In the genomic region with DNA sequence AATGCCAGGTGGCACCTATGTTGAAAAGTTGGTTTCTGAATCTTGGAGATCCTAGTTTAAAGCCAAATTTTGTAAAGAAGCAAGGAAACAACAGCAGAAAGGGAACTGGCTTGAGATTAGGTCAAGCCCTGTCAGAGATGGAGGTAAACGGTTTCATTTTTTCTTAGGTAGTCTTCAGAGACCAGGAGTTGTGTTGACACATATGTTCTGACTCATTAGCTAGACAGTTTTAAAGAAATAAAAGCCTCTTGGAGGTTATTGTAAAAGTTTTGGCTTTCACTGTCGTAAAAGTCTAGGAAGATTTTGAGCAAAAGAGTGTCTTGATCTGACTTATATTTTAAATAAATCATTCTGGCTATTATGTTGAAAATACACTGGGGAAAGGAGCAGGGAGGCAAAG, we compare ENCODE assay signal across 21 cellular contexts.
"Had no signal": no experiment of that assay in that cellular context is flagged by ENCODE, and none has a peak within 500 bp of the region (broad histone marks: within the 10 kb centered on the region; RNA-seq: fewer than 3 reads in every experiment).

No MANE protein-coding gene starts in this region.

- H3K36me3 ChIP-seq: left lung, thoracic aorta, upper lobe of left lung had no signal

- H3K9me3 ChIP-seq: left lung, thoracic aorta, upper lobe of left lung had no signal

- H3K36me3 Mint-ChIP-seq: activated naive CD4-positive, alpha-beta T cell treated with anti-CD3 and anti-CD28 coated beads, Interleukin-2, amount 10 ng/mL, durations not matched to agents 7 days and 5 days; stimulated activated naive B cell treated with anti-CD40 and anti-IgM and Interleukin-4, amounts not matched to agents 10 μg/mL and 1 μg/mL and 100 μg/mL, for 72 hours had no signal

- H3K27ac Mint-ChIP-seq: activated CD4-positive, alpha-beta T cell treated with anti-CD3 and anti-CD28 coated beads, Interleukin-2, amount 10 ng/mL, durations not matched to agents 24 days and 14 days; activated CD8-positive, alpha-beta T cell treated with anti-CD3 and anti-CD28 coated beads, Interleukin-2, amount 10 ng/mL, durations not matched to agents 7 days and 5 days; activated naive CD4-positive, alpha-beta T cell treated with anti-CD3 and anti-CD28 coated beads, Interleukin-2, amount 10 ng/mL, durations not matched to agents 7 days and 5 days; activated naive CD8-positive, alpha-beta T cell treated with anti-CD3 and anti-CD28 coated beads, Interleukin-2, amount 50 U/mL, for 24 hours; dendritic cell treated with granulocyte-macrophage colony-stimulating factor and Interleukin-4, amounts not matched to agents 40 ng/mL and 50 ng/mL, for 4 days; nephron progenitor cell; stimulated activated naive B cell treated with anti-CD40 and anti-IgM and Interleukin-4, amounts not matched to agents 10 μg/mL and 1 μg/mL and 100 μg/mL, for 72 hours had no signal

- H3K4me3 Mint-ChIP-seq: activated CD4-positive, alpha-beta T cell treated with anti-CD3 and anti-CD28 coated beads, Interleukin-2, amount 10 ng/mL, durations not matched to agents 24 days and 14 days; activated CD8-positive, alpha-beta T cell treated with anti-CD3 and anti-CD28 coated beads, Interleukin-2, amount 10 ng/mL, durations not matched to agents 7 days and 5 days; activated naive CD4-positive, alpha-beta T cell treated with anti-CD3 and anti-CD28 coated beads, Interleukin-2, amount 10 ng/mL, durations not matched to agents 7 days and 5 days; activated naive CD8-positive, alpha-beta T cell treated with anti-CD3 and anti-CD28 coated beads, Interleukin-2, amount 50 U/mL, for 24 hours; dendritic cell treated with granulocyte-macrophage colony-stimulating factor and Interleukin-4, amounts not matched to agents 40 ng/mL and 50 ng/mL, for 4 days; nephron progenitor cell; stimulated activated naive B cell treated with anti-CD40 and anti-IgM and Interleukin-4, amounts not matched to agents 10 μg/mL and 1 μg/mL and 100 μg/mL, for 72 hours had no signal

- H3K4me3 ChIP-seq: left lung, thoracic aorta, upper lobe of left lung had no signal

- DNase-seq: activated CD4-positive, alpha-beta T cell treated with anti-CD3 and anti-CD28 coated beads, Interleukin-2, amount 10 ng/mL, durations not matched to agents 24 days and 14 days; activated CD8-positive, alpha-beta memory T cell treated with anti-CD3 and anti-CD28 coated beads, Interleukin-2, amount 50 U/mL, for 4 hours; activated CD8-positive, alpha-beta T cell treated with anti-CD3 and anti-CD28 coated beads, Interleukin-2, amount 10 ng/mL, durations not matched to agents 7 days and 5 days; activated effector memory CD4-positive, alpha-beta T cell treated with Interleukin-2 at 50 U/mL for 16 hours; activated naive CD4-positive, alpha-beta T cell treated with anti-CD3 and anti-CD28 coated beads, Interleukin-2, amount 10 ng/mL, durations not matched to agents 7 days and 5 days; activated naive CD8-positive, alpha-beta T cell treated with anti-CD3 and anti-CD28 coated beads, Interleukin-2, amount 50 U/mL, for 24 hours; activated T-cell treated with anti-CD3 and anti-CD28 coated beads, Interleukin-2, amount 50 U/mL, for 48 hours; anterior cingulate cortex; effector memory CD4-positive, alpha-beta T cell; head of caudate nucleus; left lung; nephron progenitor cell; nucleus accumbens; posterior cingulate gyrus; retina; stimulated activated naive B cell treated with anti-CD40 and anti-IgM and Interleukin-4, amounts not matched to agents 10 μg/mL and 1 μg/mL and 100 μg/mL, for 72 hours; T-helper 1 cell; T-helper 9 cell; upper lobe of left lung had no signal

- ATAC-seq: activated CD8-positive, alpha-beta T cell treated with anti-CD3 and anti-CD28 coated beads, Interleukin-2, amount 10 ng/mL, durations not matched to agents 7 days and 5 days; activated naive CD8-positive, alpha-beta T cell treated with anti-CD3 and anti-CD28 coated beads, Interleukin-2, amount 50 U/mL, for 24 hours; left lung; stimulated activated naive B cell treated with anti-CD40 and anti-IgM and Interleukin-4, amounts not matched to agents 10 μg/mL and 1 μg/mL and 100 μg/mL, for 72 hours had no signal

- H3K27ac ChIP-seq: left lung, thoracic aorta, upper lobe of left lung had no signal

- H3K9me3 Mint-ChIP-seq: activated naive CD4-positive, alpha-beta T cell treated with anti-CD3 and anti-CD28 coated beads, Interleukin-2, amount 10 ng/mL, durations not matched to agents 7 days and 5 days; activated naive CD8-positive, alpha-beta T cell treated with anti-CD3 and anti-CD28 coated beads, Interleukin-2, amount 50 U/mL, for 24 hours; nephron progenitor cell; stimulated activated naive B cell treated with anti-CD40 and anti-IgM and Interleukin-4, amounts not matched to agents 10 μg/mL and 1 μg/mL and 100 μg/mL, for 72 hours had no signal

- H3K4me1 Mint-ChIP-seq: nephron progenitor cell had no signal

- H3K4me1 ChIP-seq: left lung, upper lobe of left lung had no signal

- H3K27me3 ChIP-seq: left lung, upper lobe of left lung had no signal
